Comparison of ENCODE assay signal across 9 cellular contexts in the genomic region with DNA sequence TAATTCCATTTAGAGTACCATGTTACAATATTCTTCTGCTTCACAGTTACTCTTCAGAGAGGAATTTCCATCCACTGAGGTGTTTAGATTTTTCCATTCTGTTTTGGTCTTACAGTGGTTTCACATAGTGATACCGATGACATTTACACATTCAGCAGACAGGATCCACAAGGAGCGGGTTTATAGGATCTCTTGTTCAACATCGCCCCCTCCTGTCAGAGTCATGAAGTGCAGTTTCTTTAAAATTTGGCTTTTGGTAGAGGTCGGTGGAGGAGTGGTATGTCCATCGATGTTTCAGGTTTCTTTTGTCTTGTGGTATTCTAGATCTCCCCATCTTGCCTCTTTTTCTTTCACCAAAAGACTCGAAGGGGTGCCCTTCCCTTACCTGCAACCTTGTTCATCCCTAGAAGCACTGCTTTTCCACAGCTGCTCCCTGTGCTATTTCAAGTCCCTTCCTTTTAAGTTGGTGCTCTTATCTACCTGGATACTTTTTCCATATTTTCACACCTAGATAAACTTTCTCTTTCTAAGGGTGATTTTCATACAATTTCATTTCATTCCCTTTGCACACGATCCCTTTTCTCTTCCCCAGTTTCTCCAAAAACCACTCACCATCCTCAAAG.
DNase-seq lines count a peak whose midpoint lies in the region; ATAC-seq and TF ChIP-seq lines count a peak whose summit lies in the region.
"Had no signal": no experiment of that assay in that cellular context is flagged by ENCODE, and none has a peak within 500 bp of the region (broad histone marks: within the 10 kb centered on the region; RNA-seq: fewer than 3 reads in every experiment).

No MANE protein-coding gene starts in this region.

- H4K20me1 ChIP-seq in H9 (ENCODE audit: control insufficient read depth, insufficient read depth, insufficient read length): no peaks in the 10 kb centered on the region

- CTCF ChIA-PET in CD4-positive, alpha-beta memory T cell (lab: Charles Lee; ENCODE audit: partially characterized antibody): interaction anchor here (0.7 to 1.5 kb wide), 3 partner anchors 10 to 554 kb away, joined by 3 to 6 read pairs (median 4); no protein-coding TSS in a partner anchor

- H3K4me3 ChIP-seq in CD4-positive, alpha-beta memory T cell (ENCODE audit: low read length in 2 of 2): no peak overlapping the region
- H3K4me3 ChIP-seq in neutrophil (ENCODE audit: low read depth in 1 of 2, low read length in 1 of 2): no peak overlapping the region

- peak in 4 of 5 donors; percentile 5 to 25 (median 10) for DNase-seq in CD4-positive, alpha-beta memory T cell
- DNase-seq in H9 (peak; percentile 83), NCI-H524 (lab: John Stamatoyannopoulos, UW) (peak; percentile 22 to 69), foreskin melanocyte (peak; percentile 55), mesenteric fat pad (ENCODE audit: low spot score) (no peak)
- peak; percentile 4 to 41 (median 10) for DNase-seq in activated CD8-positive, alpha-beta memory T cell treated with anti-CD3 and anti-CD28 coated beads for 48 hours (ENCODE audit: low read depth in 2 of 3, low spot score in 2 of 3)

- no CpG with 5 or more reads among the region's 7 CpGs for WGBS in H9 (ENCODE audit: extremely low coverage, insufficient read length, low lambda C conversion rate)

- POLR2A ChIA-PET in CD4-positive, alpha-beta memory T cell (lab: Charles Lee; ENCODE audit: partially characterized antibody): no interaction called here

- peaks cover 0 to 10% (median 7%) of the 10 kb centered on the region in 8 donors for H3K9me3 Mint-ChIP-seq in CD4-positive, alpha-beta memory T cell
- H3K9me3 Mint-ChIP-seq in H9: peaks cover 12 to 14% of the 10 kb centered on the region in 2 experiments; a peak in 4 of 5 replicates

- no peak overlapping the region for H3K23ac ChIP-seq in H9 (ENCODE audit: insufficient read length, low read depth, low read length)

- H4K8ac ChIP-seq in H9 (replicated peaks; ENCODE audit: insufficient read length, low read depth, low read length): no peak overlapping the region

- H3K27me3 Mint-ChIP-seq in CD4-positive, alpha-beta memory T cell: no peaks in the 10 kb centered on the region
- no peaks in the 10 kb centered on the region for H3K27me3 Mint-ChIP-seq in H9 (ENCODE audit: low read depth)
- H3K27me3 Mint-ChIP-seq: T-cell had no signal

- no peak overlapping the region for H2BK12ac ChIP-seq in H9 (ENCODE audit: insufficient read length, low read depth, low read length)

- no peaks in the 10 kb centered on the region for H3K79me1 ChIP-seq in H9 (ENCODE audit: insufficient read depth, low read depth, low read length, poor library complexity, severe bottlenecking)

- H4K5ac ChIP-seq in H9 (ENCODE audit: insufficient read length, low read depth, low read length): no peak overlapping the region

- no peak overlapping the region for H3K4ac ChIP-seq in H9 (ENCODE audit: low read depth, low read length)

- H3K56ac ChIP-seq in H9 (ENCODE audit: insufficient read length, low read depth, low read length): no peak overlapping the region

- peaks cover 71 to 88% of the 10 kb centered on the region in 2 donors for H3K36me3 Mint-ChIP-seq in CD4-positive, alpha-beta memory T cell
- peaks cover 26 to 38% (median 31%) of the 10 kb centered on the region in 3 experiments for H3K36me3 Mint-ChIP-seq in H9 (ENCODE audit: insufficient read depth in 1 of 3, low read depth in 3 of 3)

- ATAC-seq in HG03520 (IDR thresholded peaks at IDR 0.05; ENCODE audit: unreplicated experiment): no peak

- H2AK5ac ChIP-seq in H9 (ENCODE audit: insufficient read length, low read length): no peak overlapping the region

- H3K14ac ChIP-seq in H9 (ENCODE audit: insufficient read depth, low read length): no peak overlapping the region

- H3K27ac Mint-ChIP-seq in CD4-positive, alpha-beta memory T cell: no peak overlapping the region
- H3K27ac Mint-ChIP-seq in H9: peak overlapping the region in 2 of 3 experiments; percentile 9 to 27; a peak in 4 of 7 replicates
- H3K27ac Mint-ChIP-seq: T-cell had no signal

- H3K4me2 ChIP-seq in H9 (ENCODE audit: insufficient read depth, insufficient read length, low read length): no peak overlapping the region

- TF ChIP-seq CTCF in H9 (conservative IDR thresholded peaks at IDR 0.05) (peak; percentile 90), neutrophil (IDR thresholded peaks at IDR 0.05) (peak; percentile 62)

- H3K18ac ChIP-seq in H9 (ENCODE audit: insufficient read length, low read depth, low read length): no peak overlapping the region

- no peak overlapping the region for H3K9ac ChIP-seq in H9 (ENCODE audit: extremely low read depth, insufficient read length, low read length)

- intact Hi-C loops in CD4-positive, alpha-beta memory T cell (cut with micrococcal nuclease): no loop called here

- H3K9me3 ChIP-seq in CD4-positive, alpha-beta memory T cell (ENCODE audit: control insufficient read depth in 1 of 2, low read length in 2 of 2): no peaks in the 10 kb centered on the region
- no peaks in the 10 kb centered on the region for H3K9me3 ChIP-seq in H9 (ENCODE audit: control insufficient read depth, low read depth, low read length)
- no peaks in the 10 kb centered on the region for H3K9me3 ChIP-seq in neutrophil

- no peak overlapping the region for H4K91ac ChIP-seq in H9 (ENCODE audit: insufficient read length, low read depth, low read length)

- no peak overlapping the region for H3T11ph ChIP-seq in H9 (ENCODE audit: low read length)

- H3K79me2 ChIP-seq in H9 (ENCODE audit: insufficient read depth, low read length): no peaks in the 10 kb centered on the region

- H3K23me2 ChIP-seq in H9 (ENCODE audit: insufficient read length, low read depth, low read length, poor library complexity, severe bottlenecking): no peaks in the 10 kb centered on the region

- peaks cover 0 to 1% (median 0%) of the 10 kb centered on the region in 4 donors for H3K4me1 Mint-ChIP-seq in CD4-positive, alpha-beta memory T cell
- peaks cover 8 to 13% of the 10 kb centered on the region in 2 experiments for H3K4me1 Mint-ChIP-seq in H9
- H3K4me1 Mint-ChIP-seq: T-cell had no signal

- no peak overlapping the region for H3K27ac ChIP-seq in CD4-positive, alpha-beta memory T cell (ENCODE audit: low read depth, low read length)
- no peak overlapping the region for H3K27ac ChIP-seq in H9 (ENCODE audit: insufficient read length, low read depth, low read length)
- no peak overlapping the region for H3K27ac ChIP-seq in neutrophil

- no peaks in the 10 kb centered on the region for H3K4me1 ChIP-seq in CD4-positive, alpha-beta memory T cell (ENCODE audit: insufficient read depth, low read length)
- H3K4me1 ChIP-seq in H9 (ENCODE audit: insufficient read depth, low read length) (no peaks in the 10 kb centered on the region), neutrophil (ENCODE audit: control insufficient read depth in 1 of 2, insufficient read depth in 1 of 2, low read depth in 1 of 2, low read length in 1 of 2) (no peaks in the 10 kb centered on the region)

- no peak overlapping the region for H2AFZ ChIP-seq in H9 (ENCODE audit: low read length)

- H2BK15ac ChIP-seq in H9 (ENCODE audit: low read depth, low read length): no peak overlapping the region

- H2BK20ac ChIP-seq in H9 (ENCODE audit: low read depth, low read length, poor library complexity, severe bottlenecking): no peak overlapping the region

- H2BK120ac ChIP-seq in H9 (ENCODE audit: low read depth, low read length, poor library complexity, severe bottlenecking): no peak overlapping the region

- no peak overlapping the region for H3K4me3 Mint-ChIP-seq in CD4-positive, alpha-beta memory T cell
- H3K4me3 Mint-ChIP-seq in H9: no peak overlapping the region
- H3K4me3 Mint-ChIP-seq: T-cell had no signal

- H2BK5ac ChIP-seq in H9 (ENCODE audit: insufficient read length, low read length): no peak overlapping the region

- H3K36me3 ChIP-seq in CD4-positive, alpha-beta memory T cell (ENCODE audit: insufficient read depth, low read length): peaks cover 3% of the 10 kb centered on the region
- H3K36me3 ChIP-seq in neutrophil: peaks cover 51% of the 10 kb centered on the region

- no peaks in the 10 kb centered on the region for H3K27me3 ChIP-seq in CD4-positive, alpha-beta memory T cell (ENCODE audit: insufficient read depth, low read length)
- H3K27me3 ChIP-seq in H9 (ENCODE audit: insufficient read depth, low read length) (no peaks in the 10 kb centered on the region), neutrophil (no peaks in the 10 kb centered on the region)

Comparison
In these comparisons a context has a peak if more than half of its experiments do, and no peak if none do; other contexts are left out.
1. H3K27ac Mint-ChIP-seq: peak in H9 (2 of 3); none in CD4-positive, alpha-beta memory T cell (0 of 7).